14 cellular contexts compared by ENCODE assay signal in genomic region chr3:137770066-137770805, GRCh38. TPM values are rescaled to one million over a fixed set of nuclear protein-coding genes. Genes with fewer than 3 reads are reported as not detected.
DNase-seq lines count a peak whose midpoint lies in the region; ATAC-seq and TF ChIP-seq lines count a peak whose summit lies in the region.
"Had no signal": no experiment of that assay in that cellular context is flagged by ENCODE, and none has a peak within 500 bp of the region (broad histone marks: within the 10 kb centered on the region; RNA-seq: fewer than 3 reads in every experiment).

No MANE protein-coding gene starts in this region.

- H3K27me3 Mint-ChIP-seq in T-helper 1 cell treated with Interleukin-12 subunit alpha and Interleukin-12 subunit beta and Interleukin-4 antibody, amounts not matched to agents 30 μg/mL and 1 μg/mL, for 36 hours (ENCODE audit: low read depth), result peaks cover 97% of the 10 kb centered on the region

- DNase-seq in T-helper 1 cell (no peak), Panc1 (ENCODE audit: low read depth, low spot score) (no peak), uterus (no peak), NCI-H2227 treated with DMSO at 0.1 percent for 48 hours (lab: John Stamatoyannopoulos, UW) (no peak), iPS-NIHi7 (ENCODE audit: extremely low spot score) (no peak)
- DNase-seq: activated CD8-positive, alpha-beta T cell treated with anti-CD3 and anti-CD28 coated beads, Interleukin-2, amount 10 ng/mL, durations not matched to agents 7 days and 5 days; MM.1S; PC-3 had no signal

- H3K4me3 ChIP-seq in Panc1 (ENCODE audit: low read depth in 2 of 2, low read length in 2 of 2) (no peak overlapping the region), iPS-20b (ENCODE audit: low read length) (peak overlapping the region; percentile 50; the same call in 1 of the 2 replicates), skeletal muscle satellite cell (ENCODE audit: low read length) (no peak overlapping the region), uterus (no peak overlapping the region)

- H3K27me3 ChIP-seq in Panc1 (ENCODE audit: control insufficient read depth, insufficient read depth, low read length) (peaks cover 86% of the 10 kb centered on the region), iPS-20b (ENCODE audit: insufficient read depth, low read length) (peaks cover 100% of the 10 kb centered on the region), skeletal muscle satellite cell (ENCODE audit: control insufficient read depth, insufficient read depth, low read length) (peaks cover 99% of the 10 kb centered on the region), uterus (peaks cover 0 to 90% of the 10 kb centered on the region in 2 donors)

- H3K4me1 ChIP-seq in Panc1 (ENCODE audit: control insufficient read depth, insufficient read depth, low read length), result peaks cover 20% of the 10 kb centered on the region
- H3K4me1 ChIP-seq in iPS-20b (ENCODE audit: insufficient read depth, low read length), result peaks cover 49% of the 10 kb centered on the region
- H3K4me1 ChIP-seq in skeletal muscle satellite cell (ENCODE audit: control insufficient read depth, insufficient read depth, low read length), result peaks cover 15% of the 10 kb centered on the region
- peaks cover 0 to 23% of the 10 kb centered on the region in 2 donors for H3K4me1 ChIP-seq in uterus

- H3K9me3 ChIP-seq in Panc1 (ENCODE audit: control insufficient read depth, insufficient read depth, low read depth, low read length), result no peaks in the 10 kb centered on the region
- peaks cover 3% of the 10 kb centered on the region; the same call in 1 of the 2 replicates for H3K9me3 ChIP-seq in iPS-20b (ENCODE audit: insufficient read depth, low read depth, low read length)
- no peaks in the 10 kb centered on the region for H3K9me3 ChIP-seq in skeletal muscle satellite cell (replicated peaks; ENCODE audit: low read length)
- no peaks in the 10 kb centered on the region for H3K9me3 ChIP-seq in uterus

- intact Hi-C loops in Panc1 (cut with micrococcal nuclease; ENCODE audit: unreplicated experiment) (no loop called here), uterus (cut with DNase I; ENCODE audit: low total_unique reads) (no loop called here)

- no peak overlapping the region for H3K27ac ChIP-seq in Panc1 (ENCODE audit: low read length)
- H3K27ac ChIP-seq in iPS-20b (ENCODE audit: low read length), result no peak overlapping the region
- no peak overlapping the region for H3K27ac ChIP-seq in uterus
- H3K27ac ChIP-seq: 22Rv1 had no signal

- peaks cover 5% of the 10 kb centered on the region for H3K36me3 Mint-ChIP-seq in T-helper 1 cell treated with Interleukin-12 subunit alpha and Interleukin-12 subunit beta and Interleukin-4 antibody, amounts not matched to agents 30 μg/mL and 1 μg/mL, for 36 hours (ENCODE audit: low read depth)

- 0 out of 2 replicates have a peak, but pooled peaks have one; percentile 25 for ATAC-seq in Panc1
- ATAC-seq: activated CD8-positive, alpha-beta T cell treated with anti-CD3 and anti-CD28 coated beads, Interleukin-2, amount 10 ng/mL, durations not matched to agents 7 days and 5 days; HCT116; PC-3 had no signal

- H3K9ac ChIP-seq in iPS-20b (ENCODE audit: low read depth, low read length) (no peak overlapping the region), skeletal muscle satellite cell (ENCODE audit: low read depth, low read length) (no peak overlapping the region)

- no TSS peak for BruUV-seq in Panc1 (replicated peaks; lab: Mats Ljungman, UMichigan)

- no peak overlapping the region for H3K4me3 Mint-ChIP-seq in T-helper 1 cell treated with Interleukin-12 subunit alpha and Interleukin-12 subunit beta and Interleukin-4 antibody, amounts not matched to agents 30 μg/mL and 1 μg/mL, for 36 hours
- H3K4me3 Mint-ChIP-seq: activated CD8-positive, alpha-beta T cell treated with anti-CD3 and anti-CD28 coated beads, Interleukin-2, amount 10 ng/mL, durations not matched to agents 7 days and 5 days had no signal

- H3K36me3 ChIP-seq in Panc1 (ENCODE audit: control insufficient read depth, insufficient read depth, low read length) (no peaks in the 10 kb centered on the region), iPS-20b (ENCODE audit: insufficient read depth, low read depth, low read length) (no peaks in the 10 kb centered on the region), skeletal muscle satellite cell (ENCODE audit: insufficient read depth, low read length) (no peaks in the 10 kb centered on the region), uterus (no peaks in the 10 kb centered on the region)

- peaks cover 4% of the 10 kb centered on the region for H3K4me1 Mint-ChIP-seq in T-helper 1 cell treated with Interleukin-12 subunit alpha and Interleukin-12 subunit beta and Interleukin-4 antibody, amounts not matched to agents 30 μg/mL and 1 μg/mL, for 36 hours (ENCODE audit: low read depth)

- POLR2A ChIA-PET in Panc1 (lab: Charles Lee), result no interaction called here

- CTCF ChIA-PET in Panc1 (lab: Charles Lee), result no interaction called here

- H3K9me3 Mint-ChIP-seq in T-helper 1 cell treated with Interleukin-12 subunit alpha and Interleukin-12 subunit beta and Interleukin-4 antibody, amounts not matched to agents 30 μg/mL and 1 μg/mL, for 36 hours, result peaks cover 9% of the 10 kb centered on the region

- TF ChIP-seq CTCF in Panc1 (IDR thresholded peaks at IDR 0.05) (no peak), uterus (IDR thresholded peaks at IDR 0.05) (no peak)

- in situ Hi-C loops in Panc1 (cut with HindIII; ENCODE audit: low pct_unique_long_range_greater_than_20kb, low sequenced_read_pairs), result no loop called here

- H3K27ac Mint-ChIP-seq in T-helper 1 cell treated with Interleukin-12 subunit alpha and Interleukin-12 subunit beta and Interleukin-4 antibody, amounts not matched to agents 30 μg/mL and 1 μg/mL, for 36 hours, result peak overlapping the region; percentile 31
- H3K27ac Mint-ChIP-seq: activated CD8-positive, alpha-beta T cell treated with anti-CD3 and anti-CD28 coated beads, Interleukin-2, amount 10 ng/mL, durations not matched to agents 7 days and 5 days had no signal

- peak overlapping the region; percentile 58 for H3K4me2 ChIP-seq in skeletal muscle satellite cell (ENCODE audit: low read length)

- TF ChIP-seq POLR2A in uterus (IDR thresholded peaks at IDR 0.05), result no peak

RNA-seq across cellular contexts. Expression of gene SOX14, which starts 6.1 kb away (rescaled TPM):
- not detected for total RNA-seq in Panc1 (2021; ENCODE audit: unreplicated experiment)
- not detected for polyA plus RNA-seq in Panc1 (2012; ENCODE audit: insufficient read length)
- not detected in 2 replicates for total RNA-seq in skeletal muscle satellite cell (2012; rRNA removed)
- under 1 TPM in 1 of 4 donors, not detected in 3; 0.14 TPM for total RNA-seq in uterus
- total RNA-seq: activated CD8-positive, alpha-beta T cell treated with anti-CD3 and anti-CD28 coated beads, Interleukin-2, amount 10 ng/mL, durations not matched to agents 7 days and 5 days; mononuclear cell; PC-3 had no signal
